Comparison of ENCODE assay signal across 13 cellular contexts in the genomic region with DNA sequence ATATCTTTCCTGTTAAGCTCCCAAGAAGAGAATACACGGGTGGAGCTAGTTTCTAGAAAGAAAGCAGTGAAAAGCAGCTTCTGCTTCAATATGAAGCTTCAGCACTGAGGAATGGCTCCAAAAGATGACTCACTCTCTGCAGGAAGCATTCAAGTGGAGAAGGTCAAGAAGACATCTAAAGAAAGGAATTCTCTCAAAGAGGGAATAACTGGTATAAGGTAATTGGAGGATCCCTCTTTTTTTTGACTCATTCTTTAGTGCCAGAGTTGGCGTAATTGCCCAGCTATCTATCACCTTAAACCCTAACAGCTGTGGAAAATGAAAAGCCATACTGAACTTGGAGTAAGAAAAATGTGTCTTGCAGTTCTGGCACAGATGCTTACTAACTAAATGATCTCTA. TPM values are rescaled to one million over a fixed set of nuclear protein-coding genes. Genes with fewer than 3 reads are reported as not detected.
A peak's percentile ranks its signal among the peaks of the same experiment; 100 is the strongest.
DNase-seq lines count a peak whose midpoint lies in the region; ATAC-seq, FAIRE-seq and TF ChIP-seq lines count a peak whose summit lies in the region.
"Had no signal": no experiment of that assay in that cellular context is flagged by ENCODE, and none has a peak within 500 bp of the region (broad histone marks: within the 10 kb centered on the region; RNA-seq: fewer than 3 reads in every experiment).

No MANE protein-coding gene starts in this region.

- ATAC-seq in GM21737 (IDR thresholded peaks at IDR 0.05; ENCODE audit: unreplicated experiment): no peak
- ATAC-seq in GM18867 (IDR thresholded peaks at IDR 0.05; ENCODE audit: unreplicated experiment): no peak

- H3K4me3 ChIP-seq in GM23248 (peak overlapping the region; percentile 82), SK-N-SH (ENCODE audit: low read depth in 2 of 2, low read length in 1 of 2) (peak overlapping the region in 1 of 2 experiments; percentile 86; a peak in 1 of 4 replicates)

- no peaks in the 10 kb centered on the region for H4K20me1 ChIP-seq in GM23248 (ENCODE audit: insufficient read depth)
- H4K20me1 ChIP-seq in SK-N-SH (ENCODE audit: insufficient read depth): peaks cover 46% of the 10 kb centered on the region

- no peak for TF ChIP-seq RAD21 in SK-N-SH (IDR thresholded peaks at IDR 0.05; ENCODE audit: low read length)

- H3K79me2 ChIP-seq in GM23248 (ENCODE audit: insufficient read depth): peaks cover 42% of the 10 kb centered on the region
- peaks cover 73% of the 10 kb centered on the region for H3K79me2 ChIP-seq in SK-N-SH (ENCODE audit: insufficient read depth)

- peak; percentile 27 to 87; a peak in 2 of 4 replicates for TF ChIP-seq EP300 in SK-N-SH (IDR thresholded peaks at IDR 0.05; ENCODE audit: borderline replicate concordance in 1 of 2, low read depth in 1 of 2, low read length in 1 of 2)

- DNase-seq in GM23248 (peak; percentile 78), SK-N-SH (no peak), fibroblast of peridontal ligament (ENCODE audit: extremely low read depth) (peak; percentile 81), smooth muscle cell of the brain vasculature (ENCODE audit: low read depth, low spot score) (peak; percentile 65), HTR-8/SVneo (ENCODE audit: insufficient read length, low spot score) (no peak)
- DNase-seq: DMS79 treated with DMSO at 0.1 percent for 48 hours; endodermal cell; NCI-H146; nephron progenitor cell; stimulated activated CD4-positive, alpha-beta T cell treated with anti-CD3 and anti-CD28 coated beads, Interleukin-15, amount 100 ng/mL, for 24 hours had no signal

- H3K27ac ChIP-seq in GM23248 (peak overlapping the region; percentile 81), SK-N-SH (ENCODE audit: low read depth in 2 of 2, low read length in 1 of 2) (peak overlapping the region; percentile 16 to 87; a peak in 3 of 4 replicates)

- H3K27me3 ChIP-seq in GM23248 (replicated peaks; ENCODE audit: insufficient read depth) (no peaks in the 10 kb centered on the region), SK-N-SH (ENCODE audit: insufficient read depth) (no peaks in the 10 kb centered on the region)

- H3K4me2 ChIP-seq in GM23248 (ENCODE audit: unreplicated experiment) (peak overlapping the region; percentile 78), SK-N-SH (peak overlapping the region; percentile 77)

- no peaks in the 10 kb centered on the region for H3K36me3 ChIP-seq in GM23248 (ENCODE audit: low read depth)
- H3K36me3 ChIP-seq in SK-N-SH (replicated peaks in 1 of 2; ENCODE audit: control insufficient read depth in 1 of 2, insufficient read depth in 2 of 2, low read length in 1 of 2): peaks cover 0 to 5% of the 10 kb centered on the region in 2 experiments

- H2AFZ ChIP-seq in GM23248: no peak overlapping the region
- H2AFZ ChIP-seq in SK-N-SH (ENCODE audit: low read depth): no peak overlapping the region

- CTCF ChIA-PET in SK-N-SH (lab: Yijun Ruan, JAX): no interaction called here

- H3K9me3 ChIP-seq in GM23248 (ENCODE audit: low read depth) (no peaks in the 10 kb centered on the region), SK-N-SH (no peaks in the 10 kb centered on the region)

- in situ Hi-C loops in GM23248 (cut with MboI): no loop called here

- H3K9me2 ChIP-seq in GM23248 (ENCODE audit: insufficient read depth) (no peaks in the 10 kb centered on the region), SK-N-SH (no peaks in the 10 kb centered on the region)

- peak overlapping the region; percentile 25; the same call in 1 of the 2 replicates for H3K9ac ChIP-seq in GM23248
- peak overlapping the region; percentile 34; the same call in 1 of the 2 replicates for H3K9ac ChIP-seq in SK-N-SH

- WGBS in GM23248 (ENCODE audit: low coverage in 1 of 2, low lambda C conversion rate in 2 of 2, missing lambda C conversion rate in 2 of 2), 2 experiments: 0% methylated on average over 1 to 2 of the region's 2 CpGs
- WGBS in SK-N-SH (ENCODE audit: low lambda C conversion rate): 11% methylated on average over 2 of the region's 2 CpGs

- no peak for FAIRE-seq in HTR-8/SVneo (lab: Jason Lieb, UNC)
- FAIRE-seq: GM18507 had no signal

- POLR2A ChIA-PET in SK-N-SH (lab: Yijun Ruan, JAX): no interaction called here

- peaks cover 58% of the 10 kb centered on the region for H3F3A ChIP-seq in GM23248 (ENCODE audit: insufficient read depth)
- peaks cover 43% of the 10 kb centered on the region for H3F3A ChIP-seq in SK-N-SH (replicated peaks; ENCODE audit: insufficient read depth)

- TF ChIP-seq CTCF in SK-N-SH (IDR thresholded peaks at IDR 0.05): no peak

- peaks cover 42% of the 10 kb centered on the region for H3K4me1 ChIP-seq in GM23248 (ENCODE audit: insufficient read depth)
- H3K4me1 ChIP-seq in SK-N-SH (ENCODE audit: control insufficient read depth in 1 of 2, insufficient read depth in 2 of 2, low read depth in 1 of 2, low read length in 1 of 2): peaks cover 0 to 12% of the 10 kb centered on the region in 2 experiments; a peak in 2 of 4 replicates

TF ChIP-seq in SK-N-SH, 30 proteins besides CTCF, POLR2A, EP300 and RAD21 (continues in another document):
- TF ChIP-seq MEF2A (IDR thresholded peaks at IDR 0.05; ENCODE audit: borderline replicate concordance, low read depth) (peak; percentile 48; the same call in 1 of the 2 replicates), TAF1 (IDR thresholded peaks at IDR 0.05; ENCODE audit: borderline replicate concordance, low read depth, low read length) (no peak), NFIC (IDR thresholded peaks at IDR 0.05; ENCODE audit: borderline replicate concordance) (peak; percentile 87), REST (IDR thresholded peaks at IDR 0.05; ENCODE audit: low read depth, low read length) (0 out of 2 replicates have a peak, but pooled peaks have one; percentile 35), GABPA (IDR thresholded peaks at IDR 0.05; ENCODE audit: low read depth) (no peak), TEAD4 (IDR thresholded peaks at IDR 0.05; ENCODE audit: borderline replicate concordance, insufficient read depth) (peak; percentile 66; the same call in 1 of the 2 replicates), RFX5 (IDR thresholded peaks at IDR 0.05; ENCODE audit: low read length) (no peak), MXI1 (IDR thresholded peaks at IDR 0.05; ENCODE audit: low read depth, low read length) (no peak), YY1 (IDR thresholded peaks at IDR 0.05; ENCODE audit: low read depth) (no peak), FOXM1 (IDR thresholded peaks at IDR 0.05; ENCODE audit: low read depth) (0 out of 2 replicates have a peak, but pooled peaks have one; percentile 29), RXRA (IDR thresholded peaks at IDR 0.05; ENCODE audit: borderline replicate concordance, low read depth) (peak; percentile 95), SMC3 (IDR thresholded peaks at IDR 0.05; ENCODE audit: low read depth, low read length) (no peak), SIN3A (IDR thresholded peaks at IDR 0.05; ENCODE audit: borderline replicate concordance, low read depth, low read length) (no peak), NRF1 (IDR thresholded peaks at IDR 0.05; ENCODE audit: low read depth, low read length) (no peak)
- TF ChIP-seq, protein P1, sequence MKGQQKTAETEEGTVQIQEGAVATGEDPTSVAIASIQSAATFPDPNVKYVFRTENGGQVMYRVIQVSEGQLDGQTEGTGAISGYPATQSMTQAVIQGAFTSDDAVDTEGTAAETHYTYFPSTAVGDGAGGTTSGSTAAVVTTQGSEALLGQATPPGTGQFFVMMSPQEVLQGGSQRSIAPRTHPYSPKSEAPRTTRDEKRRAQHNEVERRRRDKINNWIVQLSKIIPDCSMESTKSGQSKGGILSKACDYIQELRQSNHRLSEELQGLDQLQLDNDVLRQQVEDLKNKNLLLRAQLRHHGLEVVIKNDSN (IDR thresholded peaks at IDR 0.05; ENCODE audit: borderline replicate concordance, low read depth): no peak
- TF ChIP-seq, protein P2, sequence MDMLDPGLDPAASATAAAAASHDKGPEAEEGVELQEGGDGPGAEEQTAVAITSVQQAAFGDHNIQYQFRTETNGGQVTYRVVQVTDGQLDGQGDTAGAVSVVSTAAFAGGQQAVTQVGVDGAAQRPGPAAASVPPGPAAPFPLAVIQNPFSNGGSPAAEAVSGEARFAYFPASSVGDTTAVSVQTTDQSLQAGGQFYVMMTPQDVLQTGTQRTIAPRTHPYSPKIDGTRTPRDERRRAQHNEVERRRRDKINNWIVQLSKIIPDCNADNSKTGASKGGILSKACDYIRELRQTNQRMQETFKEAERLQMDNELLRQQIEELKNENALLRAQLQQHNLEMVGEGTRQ (IDR thresholded peaks at IDR 0.05; ENCODE audit: borderline replicate concordance, low read depth, low read length): no peak

RNA-seq across cellular contexts. Expression of gene EDA2R, which starts 3.5 kb away (rescaled TPM):
- 14.3 and 17.6 TPM in 2 replicates for total RNA-seq in GM23248 (2014; rRNA removed; shearing (Covaris generic))
- polyA plus RNA-seq in GM23248 (2016; fragmentation: Nextera tagmentation; extraction: Ambion mirVana) (13.4 and 14.5 TPM in 2 replicates), SK-N-SH (2012; rRNA removed) (23.0 and 41.0 TPM in 2 replicates)
- polyA plus RNA-seq in SK-N-SH (2012; cell fraction: cytosol; rRNA removed): 20.1 and 23.4 TPM in 2 replicates
- 62.3 and 97.8 TPM in 2 replicates for polyA plus RNA-seq in SK-N-SH (2012; cell fraction: nucleus; rRNA removed)

Comparison
In these comparisons a context has a peak if more than half of its experiments do, and no peak if none do; other contexts are left out.
1. DNase-seq: peak in GM23248 (single experiment), fibroblast of peridontal ligament (single experiment) and smooth muscle cell of the brain vasculature (single experiment); none in SK-N-SH (single experiment) and HTR-8/SVneo (single experiment).